In genomic region chr1:149962039-149962647, GRCh38 we compare ENCODE assay signal across 8 cellular contexts. TPM values are rescaled to one million over a fixed set of nuclear protein-coding genes. Genes with fewer than 3 reads are reported as not detected.
DNase-seq lines count a peak whose midpoint lies in the region; ATAC-seq, FAIRE-seq and TF ChIP-seq lines count a peak whose summit lies in the region.

No MANE protein-coding gene starts in this region.

- TF ChIP-seq CTCF in PC-3 (conservative IDR thresholded peaks at IDR 0.05; ENCODE audit: low read depth, low read length) (peak; percentile 93), pancreas (IDR thresholded peaks at IDR 0.05) (peak; percentile 37 to 64 (median 55))

- no peaks in the 10 kb centered on the region for H3K79me2 ChIP-seq in PC-3 (ENCODE audit: low read length)

- POLR2A ChIA-PET in PC-3 (lab: Charles Lee; ENCODE audit: unreplicated experiment) = no interaction called here

- H3K27ac Mint-ChIP-seq in activated naive CD4-positive, alpha-beta T cell treated with anti-CD3 and anti-CD28 coated beads, Interleukin-2, amount 50 U/mL, for 72 hours = no peak overlapping the region

- H3K4me3 ChIP-seq in PC-3 (ENCODE audit: low read length) (no peak overlapping the region), pancreas (no peak overlapping the region)

- no peak overlapping the region for H3K4me2 ChIP-seq in PC-3 (ENCODE audit: low read length)

- intact Hi-C loops in PC-3 (cut with micrococcal nuclease) = loop anchor here (1.0 to 2.0 kb wide), 5 partner anchors 35 to 207 kb away; partner anchors contain the start of gene VPS45
- intact Hi-C loops in pancreas (cut with DNase I) = loop anchor here (5.0 to 10.0 kb wide), 4 partner anchors 83 to 213 kb away; no protein-coding TSS in a partner anchor

- no peaks in the 10 kb centered on the region for H3F3A ChIP-seq in PC-3 (ENCODE audit: low read length, unreplicated experiment)

- CTCF ChIA-PET in PC-3 (lab: Charles Lee) = interaction anchor here (0.6 to 0.9 kb wide), 6 partner anchors 25 to 661 kb away, joined by 3 to 6 read pairs (median 4); partner anchors contain the start of gene MTMR11

- no peak overlapping the region for H3K9ac ChIP-seq in PC-3 (ENCODE audit: low read length)

- ATAC-seq in PC-3 (peak; percentile 97), pancreas (peak; percentile 83 to 97 (median 96)), GM18858 (IDR thresholded peaks at IDR 0.05; ENCODE audit: unreplicated experiment) (no peak)
- peak; percentile 79 to 82 for ATAC-seq in activated naive CD4-positive, alpha-beta T cell treated with anti-CD3 and anti-CD28 coated beads, Interleukin-2, amount 50 U/mL, for 72 hours

- H3K27ac ChIP-seq in PC-3 (ENCODE audit: low read length) (no peak overlapping the region), pancreas (peak overlapping the region in 2 of 4 donors; percentile 41 to 48)

- no peak for FAIRE-seq in pancreas (lab: Jason Lieb, UNC)

- no TSS peak for BruUV-seq in PC-3 (replicated peaks; lab: Mats Ljungman, UMichigan)

- H2AFZ ChIP-seq in PC-3 (ENCODE audit: low read length) = no peak overlapping the region

- H3K27me3 ChIP-seq in PC-3 (ENCODE audit: low read length) (no peaks in the 10 kb centered on the region), pancreas (no peaks in the 10 kb centered on the region)

- H3K36me3 Mint-ChIP-seq in activated naive CD4-positive, alpha-beta T cell treated with anti-CD3 and anti-CD28 coated beads, Interleukin-2, amount 50 U/mL, for 72 hours = peaks cover 18 to 35% of the 10 kb centered on the region in 2 donors

- H3K4me1 ChIP-seq in PC-3 (ENCODE audit: insufficient read depth, low read length) = no peaks in the 10 kb centered on the region
- peaks cover 0 to 8% (median 0%) of the 10 kb centered on the region in 3 donors for H3K4me1 ChIP-seq in pancreas

- no peaks in the 10 kb centered on the region for H4K20me1 ChIP-seq in PC-3 (ENCODE audit: low read length)

- no peaks in the 10 kb centered on the region for H3K9me2 ChIP-seq in PC-3 (replicated peaks; ENCODE audit: low read length)

- no peaks in the 10 kb centered on the region for H3K9me3 ChIP-seq in PC-3 (ENCODE audit: low read length)
- no peaks in the 10 kb centered on the region for H3K9me3 ChIP-seq in pancreas

- 19 to 21% methylated on average over 3 of the region's 3 CpGs for WGBS in pancreas, 2 donors

- H3K36me3 ChIP-seq in PC-3 (ENCODE audit: low read depth, low read length) (peaks cover 53% of the 10 kb centered on the region), pancreas (peaks cover 0 to 13% (median 0%) of the 10 kb centered on the region in 3 donors)

- DNase-seq in ELR (ENCODE audit: low read depth) = peak; percentile 80
- DNase-seq in Kasumi-1 (lab: John Stamatoyannopoulos, UW) = peak; percentile 89 to 93
- peak; percentile 89 for DNase-seq in PC-3
- DNase-seq in activated naive CD4-positive, alpha-beta T cell treated with anti-CD3 and anti-CD28 coated beads, Interleukin-2, amount 50 U/mL, for 72 hours (ENCODE audit: low spot score in 2 of 2) = peak in 1 of 2 donors; percentile 47
- peak; percentile 58 for DNase-seq in glomerular endothelial cell (ENCODE audit: extremely low read depth, low read depth, low spot score)
- peak in 4 of 6 donors; percentile 34 to 71 (median 42) for DNase-seq in pancreas
- no peak for DNase-seq in occipital lobe (lab: John Stamatoyannopoulos, UW)

- no peaks in the 10 kb centered on the region for H3K9me3 Mint-ChIP-seq in activated naive CD4-positive, alpha-beta T cell treated with anti-CD3 and anti-CD28 coated beads, Interleukin-2, amount 50 U/mL, for 72 hours

RNA-seq across cellular contexts. Expression of gene MTMR11, which starts 25.5 kb away (rescaled TPM):
- total RNA-seq in PC-3 (2014; rRNA removed) = 5.1 and 7.0 TPM in 2 replicates
- 1 to 10 TPM; 2.3 to 4.5 TPM for total RNA-seq in activated naive CD4-positive, alpha-beta T cell treated with anti-CD3 and anti-CD28 coated beads, Interleukin-2, amount 50 U/mL, for 72 hours
- 2.2 and 5.4 TPM in 2 replicates for total RNA-seq in glomerular endothelial cell
- 10 to 100 TPM in 1 of 6 donors, 1 to 10 TPM in 5; 1.7 to 11.8 (median 3.7) TPM for total RNA-seq in pancreas
- 1 to 10 TPM; 4.1 to 4.9 TPM for polyA plus RNA-seq in pancreas
- total RNA-seq in occipital lobe = 1.7 TPM

RNA-seq across cellular contexts. Expression of gene SF3B4, which starts 34.5 kb away (rescaled TPM):
- 23.5 and 28.1 TPM in 2 replicates for total RNA-seq in PC-3 (2014; rRNA removed)
- 10 to 100 TPM; 47.6 to 65.3 TPM for total RNA-seq in activated naive CD4-positive, alpha-beta T cell treated with anti-CD3 and anti-CD28 coated beads, Interleukin-2, amount 50 U/mL, for 72 hours
- 13.0 and 20.0 TPM in 2 replicates for total RNA-seq in glomerular endothelial cell
- total RNA-seq in pancreas = 10 to 100 TPM; 10.5 to 23.5 (median 19.3) TPM
- polyA plus RNA-seq in pancreas = 10 to 100 TPM; 15.7 to 24.3 TPM
- total RNA-seq in occipital lobe = 8.4 TPM

RNA-seq across cellular contexts. Expression of gene SV2A, which starts 44.5 kb away (rescaled TPM):
- total RNA-seq in PC-3 (2014; rRNA removed) (not detected in 2 replicates), glomerular endothelial cell (1.8 and 2.6 TPM in 2 replicates), pancreas (1 to 10 TPM in 3 of 6 donors, under 1 TPM in 3; 0.32 to 2.5 (median 0.96) TPM), occipital lobe (71.4 TPM)
- total RNA-seq in activated naive CD4-positive, alpha-beta T cell treated with anti-CD3 and anti-CD28 coated beads, Interleukin-2, amount 50 U/mL, for 72 hours = 10 to 100 TPM; 10.9 to 14.6 TPM
- 1 to 10 TPM; 2.3 to 8.3 TPM for polyA plus RNA-seq in pancreas

RNA-seq across cellular contexts. Expression of gene OTUD7B, which starts 48.4 kb away (rescaled TPM):
- 11.5 and 14.6 TPM in 2 replicates for total RNA-seq in PC-3 (2014; rRNA removed)
- total RNA-seq in activated naive CD4-positive, alpha-beta T cell treated with anti-CD3 and anti-CD28 coated beads, Interleukin-2, amount 50 U/mL, for 72 hours = 10 to 100 TPM; 21.7 to 22.8 TPM
- total RNA-seq in glomerular endothelial cell = 11.3 and 14.3 TPM in 2 replicates
- total RNA-seq in pancreas = 10 to 100 TPM in 3 of 6 donors, 1 to 10 TPM in 3; 8.0 to 16.9 (median 9.9) TPM
- 1 to 10 TPM; 2.6 to 4.0 TPM for polyA plus RNA-seq in pancreas
- 7.3 TPM for total RNA-seq in occipital lobe
